Comparison of ENCODE assay signal across 8 cellular contexts in genomic region chr3:14460342-14461005, GRCh38. TPM values are rescaled to one million over a fixed set of nuclear protein-coding genes. Genes with fewer than 3 reads are reported as not detected.
A peak's percentile ranks its signal among the peaks of the same experiment; 100 is the strongest.
DNase-seq lines count a peak whose midpoint lies in the region; ATAC-seq and TF ChIP-seq lines count a peak whose summit lies in the region.

No MANE protein-coding gene starts in this region.

- no peaks in the 10 kb centered on the region for H3K4me1 ChIP-seq in CD4-positive, alpha-beta memory T cell (ENCODE audit: insufficient read depth, low read length)

- intact Hi-C loops in CD4-positive, alpha-beta memory T cell (cut with micrococcal nuclease) = loop anchor here (1.0 to 2.0 kb wide), 4 partner anchors 28 to 564 kb away; partner anchors contain the start of gene SLC6A6
- intact Hi-C loops in activated B cell treated with CpG ODN at 0.5 μM for 24 hours (cut with micrococcal nuclease) = loop anchor here (1.0 to 2.0 kb wide), 3 partner anchors 28 to 199 kb away; partner anchors contain the start of gene SLC6A6

- H3K4me3 ChIP-seq in CD4-positive, alpha-beta memory T cell (ENCODE audit: low read length in 2 of 2) = no peak overlapping the region

- TF ChIP-seq CTCF in activated B cell treated with CpG ODN at 0.5 μM for 24 hours (IDR thresholded peaks at IDR 0.05) (no peak), osteocyte (IDR thresholded peaks at IDR 0.05) (no peak)

- DNase-seq in CD4-positive, alpha-beta memory T cell = no peak
- DNase-seq in activated B cell treated with CpG ODN at 0.5 μM for 24 hours (no peak), fibroblast of the conjunctiva (ENCODE audit: low read depth) (peak; percentile 94), osteocyte (ENCODE audit: extremely low spot score, unreplicated experiment) (no peak), GOT3 (lab: John Stamatoyannopoulos, UW) (no peak), NCI-H1417 treated with DMSO at 0.1 percent for 48 hours (lab: John Stamatoyannopoulos, UW) (no peak), HuH-7.5 (ENCODE audit: low spot score) (no peak)

- peak overlapping the region in 6 of 7 donors; percentile 40 to 82 (median 67) for H3K27ac Mint-ChIP-seq in CD4-positive, alpha-beta memory T cell
- H3K27ac Mint-ChIP-seq in activated B cell treated with CpG ODN at 0.5 μM for 24 hours = peak overlapping the region; percentile 50
- H3K27ac Mint-ChIP-seq in osteocyte (ENCODE audit: unreplicated experiment) = peak overlapping the region; percentile 56

- POLR2A ChIA-PET in CD4-positive, alpha-beta memory T cell (lab: Charles Lee; ENCODE audit: partially characterized antibody) = interaction anchor here (0.6 to 3.2 kb wide), 3 partner anchors 28 to 564 kb away, joined by 3 to 28 read pairs (median 3); no protein-coding TSS in a partner anchor
- POLR2A ChIA-PET in activated B cell treated with CpG ODN at 0.5 μM for 24 hours (lab: Charles Lee) = no interaction called here

- no peaks in the 10 kb centered on the region for H3K27me3 Mint-ChIP-seq in CD4-positive, alpha-beta memory T cell
- no peaks in the 10 kb centered on the region for H3K27me3 Mint-ChIP-seq in activated B cell treated with CpG ODN at 0.5 μM for 24 hours
- no peaks in the 10 kb centered on the region for H3K27me3 Mint-ChIP-seq in osteocyte (ENCODE audit: unreplicated experiment)

- H3K4me3 Mint-ChIP-seq in CD4-positive, alpha-beta memory T cell = no peak overlapping the region
- H3K4me3 Mint-ChIP-seq in activated B cell treated with CpG ODN at 0.5 μM for 24 hours (no peak overlapping the region), osteocyte (ENCODE audit: unreplicated experiment) (no peak overlapping the region)

- ATAC-seq in activated B cell treated with CpG ODN at 0.5 μM for 24 hours (ENCODE audit: low read depth) = no peak
- no peak for ATAC-seq in GM21447 (IDR thresholded peaks at IDR 0.05; ENCODE audit: unreplicated experiment)

- H3K27me3 ChIP-seq in CD4-positive, alpha-beta memory T cell (ENCODE audit: insufficient read depth, low read length) = no peaks in the 10 kb centered on the region

- peaks cover 23 to 59% of the 10 kb centered on the region in 2 donors for H3K36me3 Mint-ChIP-seq in CD4-positive, alpha-beta memory T cell
- H3K36me3 Mint-ChIP-seq in activated B cell treated with CpG ODN at 0.5 μM for 24 hours (ENCODE audit: low read depth) (peaks cover 82% of the 10 kb centered on the region), osteocyte (ENCODE audit: unreplicated experiment) (peaks cover 15% of the 10 kb centered on the region)

- H3K27ac ChIP-seq in CD4-positive, alpha-beta memory T cell (ENCODE audit: low read depth, low read length) = no peak overlapping the region

- peaks cover 0 to 5% (median 3%) of the 10 kb centered on the region in 4 donors for H3K4me1 Mint-ChIP-seq in CD4-positive, alpha-beta memory T cell
- peaks cover 7% of the 10 kb centered on the region for H3K4me1 Mint-ChIP-seq in activated B cell treated with CpG ODN at 0.5 μM for 24 hours
- H3K4me1 Mint-ChIP-seq in osteocyte (ENCODE audit: unreplicated experiment) = peaks cover 20% of the 10 kb centered on the region

- H3K9me3 ChIP-seq in CD4-positive, alpha-beta memory T cell (ENCODE audit: control insufficient read depth in 1 of 2, low read length in 2 of 2) = no peaks in the 10 kb centered on the region

- no peaks in the 10 kb centered on the region for H3K9me3 Mint-ChIP-seq in CD4-positive, alpha-beta memory T cell
- H3K9me3 Mint-ChIP-seq in activated B cell treated with CpG ODN at 0.5 μM for 24 hours (no peaks in the 10 kb centered on the region), osteocyte (ENCODE audit: unreplicated experiment) (no peaks in the 10 kb centered on the region)

- peaks cover 49% of the 10 kb centered on the region for H3K36me3 ChIP-seq in CD4-positive, alpha-beta memory T cell (ENCODE audit: insufficient read depth, low read length)

- CTCF ChIA-PET in CD4-positive, alpha-beta memory T cell (lab: Charles Lee; ENCODE audit: partially characterized antibody) = interaction anchor here (0.9 to 7.4 kb wide), 14 partner anchors 7 to 1882 kb away, joined by 3 to 124 read pairs (median 9); partner anchors contain the start of gene SLC6A6
- CTCF ChIA-PET in activated B cell treated with CpG ODN at 0.5 μM for 24 hours (lab: Charles Lee) = interaction anchor here (1.2 to 3.3 kb wide), 3 partner anchors 11 to 58 kb away, joined by 4 to 22 read pairs (median 11); partner anchors contain the start of gene SLC6A6

RNA-seq across cellular contexts. Expression of gene SLC6A6, which starts 58.1 kb away (rescaled TPM):
- total RNA-seq in CD4-positive, alpha-beta memory T cell = 10 to 100 TPM; 50.6 to 51.8 TPM
- 1 to 10 TPM; 3.8 to 8.8 TPM for polyA plus RNA-seq in CD4-positive, alpha-beta memory T cell
- total RNA-seq in activated B cell treated with CpG ODN at 0.5 μM for 24 hours = 67.2 and 67.3 TPM in 2 replicates
- 37.2 and 41.9 TPM in 2 replicates for total RNA-seq in osteocyte
